30 cellular contexts compared by ENCODE assay signal in the genomic region with DNA sequence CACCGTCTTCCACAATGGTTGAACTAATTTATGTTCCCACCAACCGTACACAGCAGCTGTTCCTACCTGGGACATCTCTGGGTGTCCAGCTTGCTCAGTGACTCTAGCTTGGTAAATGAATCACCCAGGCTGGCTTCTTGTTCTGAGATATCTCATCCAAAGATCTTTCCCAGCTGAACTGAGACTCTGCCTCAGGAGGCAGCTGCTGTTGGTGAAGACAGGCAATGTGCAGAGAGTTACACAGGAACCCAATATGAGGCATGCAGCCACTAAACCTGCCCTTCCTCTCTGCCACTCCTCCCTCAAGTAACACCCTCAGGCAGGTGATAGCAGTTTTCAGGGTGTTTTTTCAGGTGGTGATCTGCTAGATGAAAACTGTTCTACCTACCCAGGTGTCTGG. TPM values are rescaled to one million over a fixed set of nuclear protein-coding genes. Genes with fewer than 3 reads are reported as not detected.
DNase-seq lines count a peak whose midpoint lies in the region; ATAC-seq, FAIRE-seq and TF ChIP-seq lines count a peak whose summit lies in the region.
"Had no signal": no experiment of that assay in that cellular context is flagged by ENCODE, and none has a peak within 500 bp of the region (broad histone marks: within the 10 kb centered on the region; RNA-seq: fewer than 3 reads in every experiment).

No MANE protein-coding gene starts in this region.

- peak overlapping the region; percentile 13 for H3K18ac ChIP-seq in neuronal stem cell (ENCODE audit: low read length)

- H3K4ac ChIP-seq in neuronal stem cell (ENCODE audit: low read length): no peak overlapping the region

- no peak overlapping the region for H2BK5ac ChIP-seq in neuronal stem cell (ENCODE audit: low read length)

- H3K9me3 ChIP-seq in neuronal stem cell (replicated peaks in 1 of 2; ENCODE audit: control insufficient read depth in 2 of 2, insufficient read depth in 1 of 2, low read depth in 1 of 2, low read length in 2 of 2) (no peaks in the 10 kb centered on the region), body of pancreas (no peaks in the 10 kb centered on the region), thyroid gland (no peaks in the 10 kb centered on the region)
- H3K9me3 ChIP-seq: BLaER1 treated with 17β-estradiol and CSF1 and Interleukin-3, amounts not matched to agents 10 nM and 100 nM; pancreas had no signal

- H3K36me3 ChIP-seq in bronchial epithelial cell (ENCODE audit: control insufficient read depth, insufficient read depth, low read length) (no peaks in the 10 kb centered on the region), neuronal stem cell (replicated peaks in 1 of 2; ENCODE audit: control insufficient read depth in 2 of 2, insufficient read depth in 2 of 2, low read length in 2 of 2) (no peaks in the 10 kb centered on the region), body of pancreas (replicated peaks in 1 of 2; ENCODE audit: insufficient read depth in 1 of 2, low read depth in 2 of 2) (no peaks in the 10 kb centered on the region), thyroid gland (no peaks in the 10 kb centered on the region)
- H3K36me3 ChIP-seq: BLaER1 treated with 17β-estradiol and CSF1 and Interleukin-3, amounts not matched to agents 10 nM and 100 nM; pancreas had no signal

- H2BK15ac ChIP-seq in neuronal stem cell (ENCODE audit: low read length): no peak overlapping the region

- no peak overlapping the region for H3K27ac ChIP-seq in neuronal stem cell (replicated peaks; ENCODE audit: low read length)
- no peak overlapping the region for H3K27ac ChIP-seq in body of pancreas
- H3K27ac ChIP-seq in thyroid gland: no peak overlapping the region
- H3K27ac ChIP-seq: BLaER1 treated with 17β-estradiol and CSF1 and Interleukin-3, amounts not matched to agents 10 nM and 100 nM; pancreas had no signal

- no peak overlapping the region for H2AFZ ChIP-seq in neuronal stem cell (ENCODE audit: low read length)

- H3K4me1 ChIP-seq in neuronal stem cell (ENCODE audit: control insufficient read depth in 2 of 2, insufficient read depth in 1 of 2, low read depth in 1 of 2, low read length in 2 of 2) (peaks cover 0 to 3% of the 10 kb centered on the region in 2 donors), body of pancreas (peaks cover 4% of the 10 kb centered on the region), thyroid gland (no peaks in the 10 kb centered on the region)

- TF ChIP-seq CTCF in bronchial epithelial cell (IDR thresholded peaks at IDR 0.05; ENCODE audit: insufficient read depth, low read length, severe bottlenecking): no peak
- no peak for TF ChIP-seq CTCF in body of pancreas (IDR thresholded peaks at IDR 0.05)
- TF ChIP-seq CTCF in thyroid gland (IDR thresholded peaks at IDR 0.05): no peak

- peak; percentile 62 for DNase-seq in ELF-1 (ENCODE audit: low read depth, low spot score)
- peak; percentile 52 for DNase-seq in HT-29 (ENCODE audit: low spot score)
- peak; percentile 29 for DNase-seq in bronchial epithelial cell (ENCODE audit: low read depth)
- DNase-seq in neuronal stem cell (ENCODE audit: low spot score): no peak
- DNase-seq in body of pancreas: no peak
- no peak for DNase-seq in NCI-H526 treated with DMSO at 0.1 percent for 48 hours (lab: John Stamatoyannopoulos, UW)
- DNase-seq in thyroid gland: no peak
- DNase-seq: activated B cell treated with CpG ODN at 0.5 μM for 24 hours; activated CD4-positive, alpha-beta T cell treated with anti-CD3 and anti-CD28 coated beads, Interleukin-2, amount 50 U/mL, for 4 hours; activated effector memory CD4-positive, alpha-beta T cell treated with anti-CD3 and anti-CD28 coated beads, Interleukin-2, amount 50 U/mL, for 16 hours; activated naive CD8-positive, alpha-beta T cell treated with anti-CD3 and anti-CD28 coated beads, Interleukin-2, amount 10 ng/mL, durations not matched to agents 7 days and 5 days; central memory CD4-positive, alpha-beta T cell; DMS79 treated with DMSO at 0.1 percent for 48 hours; HCEC 1CT; kidney; MM.1S; NCI-H1417 treated with DMSO at 0.1 percent for 48 hours; NCI-H2081; NCI-H345; right cardiac atrium; stimulated activated CD4-positive, alpha-beta T cell treated with anti-CD3 and anti-CD28 coated beads, Interleukin-4, amount 100 ng/mL, for 24 hours had no signal

- intact Hi-C loops in body of pancreas (cut with DNase I) (no loop called here), thyroid gland (cut with DNase I) (no loop called here)

- no peak overlapping the region for H2BK120ac ChIP-seq in neuronal stem cell (ENCODE audit: low read depth, low read length)

- no peak for ATAC-seq in body of pancreas
- ATAC-seq: K562; pancreas; right cardiac atrium; Right ventricle myocardium inferior; stimulated activated effector memory CD8-positive, alpha-beta T cell treated with anti-CD3 and anti-CD28 coated beads, Interleukin-12 subunit alpha, Interleukin-12 subunit beta, amount 100 ng/mL, for 72 hours had no signal

- no peak overlapping the region for H2BK12ac ChIP-seq in neuronal stem cell (ENCODE audit: low read length)

- H3K4me3 ChIP-seq in bronchial epithelial cell (ENCODE audit: low read depth, low read length) (no peak overlapping the region), neuronal stem cell (ENCODE audit: low read length in 2 of 2) (no peak overlapping the region), body of pancreas (no peak overlapping the region), thyroid gland (replicated peaks in 1 of 3) (no peak overlapping the region)
- H3K4me3 ChIP-seq: BLaER1 treated with 17β-estradiol and CSF1 and Interleukin-3, amounts not matched to agents 10 nM and 100 nM; K562; pancreas had no signal

- H3K79me1 ChIP-seq in neuronal stem cell (ENCODE audit: low read depth, low read length): no peaks in the 10 kb centered on the region

- no peak overlapping the region for H3K23ac ChIP-seq in neuronal stem cell (ENCODE audit: low read depth, low read length, poor library complexity)

- no peak overlapping the region for H3K14ac ChIP-seq in neuronal stem cell (ENCODE audit: low read length)

- no peak for FAIRE-seq in bronchial epithelial cell (lab: Jason Lieb, UNC)
- FAIRE-seq: astrocyte, endothelial cell of umbilical vein, HTR-8/SVneo, K562, kidney, pancreas had no signal

- no peak for TF ChIP-seq POLR2A in body of pancreas (IDR thresholded peaks at IDR 0.05)
- no peak for TF ChIP-seq POLR2A in thyroid gland (IDR thresholded peaks at IDR 0.05)

- no peaks in the 10 kb centered on the region for H3K27me3 ChIP-seq in bronchial epithelial cell (ENCODE audit: control insufficient read depth, insufficient read depth, low read length)
- H3K27me3 ChIP-seq in neuronal stem cell (ENCODE audit: control insufficient read depth in 3 of 3, insufficient read depth in 3 of 3, low read depth in 1 of 3, low read length in 3 of 3): peaks cover 0 to 19% (median 0%) of the 10 kb centered on the region in 3 experiments
- H3K27me3 ChIP-seq in body of pancreas: no peaks in the 10 kb centered on the region
- H3K27me3 ChIP-seq in thyroid gland: no peaks in the 10 kb centered on the region
- H3K27me3 ChIP-seq: BLaER1 treated with 17β-estradiol and CSF1 and Interleukin-3, amounts not matched to agents 10 nM and 100 nM; pancreas had no signal

- H3K4me2 ChIP-seq in neuronal stem cell (ENCODE audit: insufficient read depth, low read length, poor library complexity, severe bottlenecking): no peak overlapping the region
- H3K4me2 ChIP-seq: BLaER1 treated with 17β-estradiol and CSF1 and Interleukin-3, amounts not matched to agents 10 nM and 100 nM had no signal

- no CpG with 5 or more reads among the region's 2 CpGs for WGBS in neuronal stem cell (ENCODE audit: extremely low coverage in 2 of 2, insufficient read length in 2 of 2, insufficient replicate concordance in 1 of 2), 2 donors
- 94 to 100% methylated on average over 2 of the region's 2 CpGs for WGBS in body of pancreas, 2 donors
- WGBS in thyroid gland, 2 donors: 93 to 95% methylated on average over 2 of the region's 2 CpGs

- no peak overlapping the region for H4K91ac ChIP-seq in neuronal stem cell (ENCODE audit: low read depth, low read length, poor library complexity)

- no peak overlapping the region for H3K9ac ChIP-seq in neuronal stem cell (ENCODE audit: low read depth, low read length, poor library complexity)
- H3K9ac ChIP-seq: BLaER1 treated with 17β-estradiol and CSF1 and Interleukin-3, amounts not matched to agents 10 nM and 100 nM had no signal

- no peak overlapping the region for H2AK5ac ChIP-seq in neuronal stem cell (ENCODE audit: low read depth, low read length)

- H4K8ac ChIP-seq in neuronal stem cell (ENCODE audit: low read depth, low read length): no peak overlapping the region

RNA-seq across cellular contexts. Expression of a gene that starts 14.0 kb away (rescaled TPM):
- 1.5 and 1.9 TPM in 2 replicates for total RNA-seq in HT-29 (2014; rRNA removed; shearing (Covaris generic))
- total RNA-seq in bronchial epithelial cell (0.26 TPM in 1 of 2 replicates, not detected in the other), body of pancreas (1 to 10 TPM; 1.0 to 2.3 TPM), thyroid gland (1 to 10 TPM; 1.1 to 4.2 (median 2.6) TPM)
- polyA plus RNA-seq in neuronal stem cell (2013, experiment 1 of 2): 3.4 TPM
- polyA plus RNA-seq in neuronal stem cell (2013, experiment 2 of 2): 3.1 TPM
- total RNA-seq: activated naive CD8-positive, alpha-beta T cell treated with anti-CD3 and anti-CD28 coated beads, Interleukin-2, amount 10 ng/mL, durations not matched to agents 7 days and 5 days; subcutaneous adipose tissue had no signal

Comparison
In these comparisons a context has a peak if more than half of its experiments do, and no peak if none do; other contexts are left out.
1. DNase-seq: peak in ELF-1 (single experiment), HT-29 (single experiment) and bronchial epithelial cell (single experiment); none in neuronal stem cell (single experiment), body of pancreas (0 of 4), NCI-H526 treated with DMSO at 0.1 percent for 48 hours (single experiment) and thyroid gland (0 of 2).